ENCODE assay signal across 24 cellular contexts in the genomic region with DNA sequence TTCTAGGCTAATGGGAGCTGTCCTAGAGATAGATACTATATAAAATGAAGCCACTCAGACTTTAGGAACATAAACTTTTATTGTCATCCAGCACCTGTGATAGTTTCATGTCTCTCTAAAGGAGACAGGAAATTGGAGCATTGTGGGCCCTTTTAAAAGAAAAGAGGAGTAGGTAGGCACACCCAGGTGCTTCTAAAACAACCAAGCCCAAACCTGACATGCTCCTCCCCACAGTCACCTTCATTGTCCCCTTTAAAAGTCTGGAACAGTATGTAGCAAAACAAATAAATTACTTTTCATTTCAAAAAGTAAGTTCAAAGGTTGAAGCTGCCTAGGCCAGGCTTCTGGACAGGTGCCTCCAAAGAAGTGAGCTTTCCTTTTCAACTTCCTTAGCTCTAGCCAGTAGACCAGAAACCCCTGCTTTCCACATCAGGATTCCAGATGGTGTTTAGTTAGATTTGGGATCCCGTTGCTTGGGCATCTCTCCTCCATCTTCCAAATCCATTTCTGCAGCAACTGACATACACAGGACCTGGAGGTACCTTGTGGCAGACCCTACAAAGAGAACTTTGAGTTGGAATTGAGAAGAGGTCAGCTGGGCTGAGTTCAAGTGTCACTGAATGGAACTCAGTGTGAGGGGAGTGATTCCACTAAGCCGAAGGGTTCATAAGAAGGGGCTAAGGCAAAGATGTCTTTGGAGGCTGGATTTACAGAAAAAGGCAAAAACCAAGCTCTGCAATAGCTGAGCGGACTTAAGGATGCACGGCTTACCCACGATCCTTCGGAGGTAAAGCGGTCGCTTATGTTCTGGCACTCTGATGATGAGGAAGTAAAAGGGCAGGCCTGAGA. TPM values are rescaled to one million over a fixed set of nuclear protein-coding genes. Genes with fewer than 3 reads are reported as not detected.
DNase-seq lines count a peak whose midpoint lies in the region; ATAC-seq, FAIRE-seq and TF ChIP-seq lines count a peak whose summit lies in the region.
"Had no signal": no experiment of that assay in that cellular context is flagged by ENCODE, and none has a peak within 500 bp of the region (broad histone marks: within the 10 kb centered on the region; RNA-seq: fewer than 3 reads in every experiment).

No MANE protein-coding gene starts in this region.

- H3K4me3 Mint-ChIP-seq in activated naive CD4-positive, alpha-beta T cell treated with anti-CD3 and anti-CD28 coated beads, Interleukin-2, amount 50 U/mL, for 24 hours = no peak overlapping the region
- no peak overlapping the region for H3K4me3 Mint-ChIP-seq in naive thymus-derived CD8-positive, alpha-beta T cell
- H3K4me3 Mint-ChIP-seq: CD8-positive, alpha-beta memory T cell; neural crest cell had no signal

- no peak overlapping the region for H3K4me3 ChIP-seq in H1 (ENCODE audit: extremely low read depth in 1 of 4, insufficient read depth in 2 of 4, low read depth in 3 of 4, low read length in 4 of 4)
- H3K4me3 ChIP-seq: A549, lower lobe of right lung, right atrium auricular region, SK-N-MC, upper lobe of left lung had no signal

- DNase-seq in activated naive CD4-positive, alpha-beta T cell (lab: John Stamatoyannopoulos, UW) = no peak
- DNase-seq in H1 (ENCODE audit: low read depth in 1 of 2, low spot score in 2 of 2) = no peak
- no peak for DNase-seq in naive thymus-derived CD8-positive, alpha-beta T cell
- DNase-seq: activated CD4-positive, CD25-positive, alpha-beta regulatory T cell treated with anti-CD3 and anti-CD28 coated beads, Interleukin-2, amount 50 U/mL, for 72 hours; activated gamma-delta T cell; AML-193; amniotic stem cell; CD8-positive, alpha-beta memory T cell; DMS53; IMR-90; lower lobe of right lung; NCI-H1092; NCI-H1694 treated with DMSO at 0.1 percent for 48 hours; upper lobe of left lung had no signal

- no peak overlapping the region for H3K18ac ChIP-seq in H1 (ENCODE audit: extremely low read depth, low read length)

- H2BK20ac ChIP-seq in H1 (ENCODE audit: low read length) = no peak overlapping the region

- POLR2A ChIA-PET in H1 (lab: Charles Lee; ENCODE audit: partially characterized antibody) = interaction anchor here (0.7 to 3.4 kb wide), 11 partner anchors 11 to 204 kb away, joined by 3 to 13 read pairs (median 3); a partner anchor contains a TSS
- POLR2A ChIA-PET in naive thymus-derived CD8-positive, alpha-beta T cell (lab: Charles Lee) = no interaction called here

- peaks cover 19 to 42% (median 31%) of the 10 kb centered on the region in 4 experiments for H3K36me3 ChIP-seq in H1 (ENCODE audit: control insufficient read depth in 2 of 4, insufficient read depth in 4 of 4, low read length in 3 of 4)

- no peak overlapping the region for H2AK5ac ChIP-seq in H1 (ENCODE audit: low read depth, low read length)

- H3K4ac ChIP-seq in H1 (replicated peaks; ENCODE audit: insufficient read length, low read depth, low read length) = no peak overlapping the region

- TF ChIP-seq POLR2A in H1 (IDR thresholded peaks at IDR 0.05; ENCODE audit: control extremely low read depth in 1 of 2, low read depth in 2 of 2, low read length in 2 of 2) = no peak

- H3K36me3 Mint-ChIP-seq in activated naive CD4-positive, alpha-beta T cell treated with anti-CD3 and anti-CD28 coated beads, Interleukin-2, amount 50 U/mL, for 24 hours = peaks cover 27% of the 10 kb centered on the region
- H3K36me3 Mint-ChIP-seq in naive thymus-derived CD8-positive, alpha-beta T cell = peaks cover 15 to 51% (median 37%) of the 10 kb centered on the region in 3 donors

- peaks cover 11% of the 10 kb centered on the region for H3K4me1 Mint-ChIP-seq in activated naive CD4-positive, alpha-beta T cell treated with anti-CD3 and anti-CD28 coated beads, Interleukin-2, amount 50 U/mL, for 24 hours
- peaks cover 9 to 18% (median 11%) of the 10 kb centered on the region in 4 donors for H3K4me1 Mint-ChIP-seq in naive thymus-derived CD8-positive, alpha-beta T cell

- H3K79me1 ChIP-seq in H1 (ENCODE audit: low read depth, low read length) = no peaks in the 10 kb centered on the region; the same call in 1 of the 2 replicates

- no peak for TF ChIP-seq EP300 in H1 (IDR thresholded peaks at IDR 0.05; ENCODE audit: borderline replicate concordance in 1 of 2, low read depth in 2 of 2, low read length in 2 of 2)

- H4K8ac ChIP-seq in H1 (ENCODE audit: extremely low read depth, insufficient read depth, low read length) = no peak overlapping the region

- peak overlapping the region; percentile 26; the same call in 1 of the 2 replicates for H2BK5ac ChIP-seq in H1 (ENCODE audit: low read depth, low read length)

- CTCF ChIA-PET in H1 (lab: Charles Lee; ENCODE audit: partially characterized antibody) = interaction anchor here (0.6 to 2.9 kb wide), 19 partner anchors 11 to 383 kb away, joined by 3 to 17 read pairs (median 5); no protein-coding TSS in a partner anchor

- no peaks in the 10 kb centered on the region for H3K9me3 Mint-ChIP-seq in activated naive CD4-positive, alpha-beta T cell treated with anti-CD3 and anti-CD28 coated beads, Interleukin-2, amount 50 U/mL, for 24 hours
- no peaks in the 10 kb centered on the region for H3K9me3 Mint-ChIP-seq in naive thymus-derived CD8-positive, alpha-beta T cell
- H3K9me3 Mint-ChIP-seq: CD8-positive, alpha-beta memory T cell; neural crest cell had no signal

- H3K27me3 Mint-ChIP-seq in activated naive CD4-positive, alpha-beta T cell treated with anti-CD3 and anti-CD28 coated beads, Interleukin-2, amount 50 U/mL, for 24 hours = no peaks in the 10 kb centered on the region
- H3K27me3 Mint-ChIP-seq in naive thymus-derived CD8-positive, alpha-beta T cell = no peaks in the 10 kb centered on the region
- H3K27me3 Mint-ChIP-seq: CD8-positive, alpha-beta memory T cell had no signal

- no peak overlapping the region for H3K56ac ChIP-seq in H1 (replicated peaks; ENCODE audit: insufficient read length, low read depth, low read length)

- H3K27ac Mint-ChIP-seq in activated naive CD4-positive, alpha-beta T cell treated with anti-CD3 and anti-CD28 coated beads, Interleukin-2, amount 50 U/mL, for 24 hours = peak overlapping the region; percentile 68
- H3K27ac Mint-ChIP-seq in naive thymus-derived CD8-positive, alpha-beta T cell = peak overlapping the region in 7 of 10 donors; percentile 15 to 71 (median 25)

- TF ChIP-seq CTCF in H1 (IDR thresholded peaks at IDR 0.05; ENCODE audit: control extremely low read depth in 1 of 3, insufficient read depth in 1 of 3, low read depth in 1 of 3, low read length in 3 of 3) = no peak

- no peak for TF ChIP-seq RAD21 in H1 (IDR thresholded peaks at IDR 0.05 in 1 of 2, conservative IDR thresholded peaks at IDR 0.05 in 1 of 2; ENCODE audit: low read depth in 2 of 2, low read length in 2 of 2)

- no peaks in the 10 kb centered on the region for H4K20me1 ChIP-seq in H1 (replicated peaks in 1 of 2; ENCODE audit: control insufficient read depth in 1 of 2, insufficient read depth in 2 of 2, low read length in 2 of 2)

- H3K23ac ChIP-seq in H1 (ENCODE audit: insufficient read length) = no peak overlapping the region

- FAIRE-seq in H1 (lab: Jason Lieb, UNC) = no peak
- FAIRE-seq: A549, H54, keratinocyte had no signal

- WGBS in H1 (ENCODE audit: extremely low coverage in 1 of 2, insufficient coverage in 1 of 2, insufficient read length in 1 of 2, insufficient replicate concordance in 2 of 2, low coverage in 1 of 2, low lambda C conversion rate in 2 of 2, missing lambda C conversion rate in 1 of 2), 2 experiments = 91% methylated on average over 8 of the region's 8 CpGs; no CpG with 5 or more reads in 1 of the 2 experiments

- no peak overlapping the region for H4K91ac ChIP-seq in H1 (replicated peaks; ENCODE audit: insufficient read length, low read length)

- H3K27me3 ChIP-seq in H1 (replicated peaks in 1 of 4; ENCODE audit: control insufficient read depth in 3 of 4, extremely low read depth in 1 of 4, insufficient read depth in 3 of 4, low read length in 3 of 4) = no peaks in the 10 kb centered on the region
- H3K27me3 ChIP-seq: right atrium auricular region, upper lobe of left lung had no signal

- no peak overlapping the region for H2BK120ac ChIP-seq in H1 (replicated peaks; ENCODE audit: low read depth, low read length)

- no peaks in the 10 kb centered on the region for H3K23me2 ChIP-seq in H1 (ENCODE audit: low read depth, low read length)

- no peak overlapping the region for H3K14ac ChIP-seq in H1 (ENCODE audit: insufficient read length)

- no peak overlapping the region for H2BK12ac ChIP-seq in H1 (ENCODE audit: low read depth, low read length)

- no peaks in the 10 kb centered on the region for H3K9me3 ChIP-seq in H1 (ENCODE audit: insufficient read depth in 2 of 2, low read depth in 1 of 2, low read length in 1 of 2)
- H3K9me3 ChIP-seq: A549, lower lobe of right lung, right atrium auricular region, upper lobe of left lung had no signal

- no peak overlapping the region for H2AFZ ChIP-seq in H1 (ENCODE audit: low read length)
- H2AFZ ChIP-seq: parathyroid adenoma had no signal

- peaks cover 0 to 3% of the 10 kb centered on the region in 2 experiments; a peak in 2 of 4 replicates for H3K79me2 ChIP-seq in H1 (ENCODE audit: control insufficient read depth in 1 of 2, insufficient read depth in 2 of 2, low read length in 2 of 2)
- H3K79me2 ChIP-seq: parathyroid adenoma had no signal

- no peak for ATAC-seq in naive thymus-derived CD8-positive, alpha-beta T cell
- no peak for ATAC-seq in GM18873 (IDR thresholded peaks at IDR 0.05; ENCODE audit: low FRiP score, unreplicated experiment)
- ATAC-seq in HG03378 (IDR thresholded peaks at IDR 0.05; ENCODE audit: unreplicated experiment) = no peak
- ATAC-seq: A549 had no signal

- H4K5ac ChIP-seq in H1 (ENCODE audit: insufficient read length, low read depth, low read length) = no peak overlapping the region

- no peak overlapping the region for H3K9ac ChIP-seq in H1 (replicated peaks in 1 of 4; ENCODE audit: extremely low read depth in 1 of 4, low read depth in 3 of 4, low read length in 3 of 4)
- H3K9ac ChIP-seq: parathyroid adenoma had no signal

- no peaks in the 10 kb centered on the region for H3K4me1 ChIP-seq in H1 (replicated peaks in 1 of 4; ENCODE audit: control insufficient read depth in 3 of 4, insufficient read depth in 4 of 4, low read length in 3 of 4)

- H2BK15ac ChIP-seq in H1 (ENCODE audit: low read length) = no peak overlapping the region

- no peak overlapping the region for H3K27ac ChIP-seq in H1 (ENCODE audit: low read depth, low read length)
- H3K27ac ChIP-seq: A549, lower lobe of right lung, parathyroid adenoma, right atrium auricular region, upper lobe of left lung had no signal

- no peak overlapping the region for H3K4me2 ChIP-seq in H1 (ENCODE audit: insufficient read depth in 1 of 2, low read depth in 2 of 2, low read length in 2 of 2)
- H3K4me2 ChIP-seq: A549 had no signal

RNA-seq across cellular contexts. Expression of a gene that starts 6.9 kb away (rescaled TPM):
- 125 and 129 TPM in 2 replicates for total RNA-seq in H1 (2021; fragmentation: NEBNext Ultra II Directional; extraction: Animal tissue kit (Norgen Biotek cat#: 25700))
- polyA plus RNA-seq in H1 (2011; rRNA removed) = 163 and 199 TPM in 2 replicates
- polyA plus RNA-seq in H1 (2011; cell fraction: cytosol; rRNA removed) = 161 TPM
- polyA plus RNA-seq in H1 (2011; cell fraction: nucleus; rRNA removed) = 338 TPM
- 139 to 155 TPM (median 146 TPM) in 4 replicates for polyA plus RNA-seq in H1 (2012, experiment 1 of 2)
- polyA plus RNA-seq in H1 (2012, experiment 2 of 2) = 85.9 TPM
- polyA plus RNA-seq in H1 (2013, experiment 1 of 2) = 149 TPM
- 147 TPM for polyA plus RNA-seq in H1 (2013, experiment 2 of 2)
- polyA minus RNA-seq in H1 (2011; rRNA and poly(A)+ RNA removed) = 144 and 170 TPM in 2 replicates
- polyA minus RNA-seq in H1 (2011; cell fraction: cytosol; rRNA and poly(A)+ RNA removed) = 97.9 TPM
- 107 TPM for polyA minus RNA-seq in H1 (2011; cell fraction: nucleus; rRNA and poly(A)+ RNA removed)
- total RNA-seq in naive thymus-derived CD8-positive, alpha-beta T cell = 100 to 1,000 TPM; 159 to 166 TPM
- 10 to 100 TPM; 56.3 to 67.4 (median 57.1) TPM for polyA plus RNA-seq in naive thymus-derived CD8-positive, alpha-beta T cell

RNA-seq across cellular contexts. Expression of a gene that starts 41.8 kb away (rescaled TPM):
- 5.8 and 6.3 TPM in 2 replicates for total RNA-seq in H1 (2021; fragmentation: NEBNext Ultra II Directional; extraction: Animal tissue kit (Norgen Biotek cat#: 25700))
- polyA plus RNA-seq in H1 (2011; rRNA removed) = 14.9 and 15.0 TPM in 2 replicates
- polyA plus RNA-seq in H1 (2011; cell fraction: cytosol; rRNA removed) = 10.3 TPM
- polyA plus RNA-seq in H1 (2011; cell fraction: nucleus; rRNA removed) = 8.1 TPM
- 5.0 to 6.8 TPM (median 5.6 TPM) in 4 replicates for polyA plus RNA-seq in H1 (2012, experiment 1 of 2)
- 4.1 TPM for polyA plus RNA-seq in H1 (2012, experiment 2 of 2)
- 7.1 TPM for polyA plus RNA-seq in H1 (2013, experiment 1 of 2)
- 7.1 TPM for polyA plus RNA-seq in H1 (2013, experiment 2 of 2)
- polyA minus RNA-seq in H1 (2011; rRNA and poly(A)+ RNA removed) = 11.7 and 13.5 TPM in 2 replicates
- 3.2 TPM for polyA minus RNA-seq in H1 (2011; cell fraction: cytosol; rRNA and poly(A)+ RNA removed)
- polyA minus RNA-seq in H1 (2011; cell fraction: nucleus; rRNA and poly(A)+ RNA removed) = 5.0 TPM
- 1 to 10 TPM; 2.6 to 3.5 TPM for total RNA-seq in naive thymus-derived CD8-positive, alpha-beta T cell
- under 1 TPM; 0.13 to 0.46 (median 0.26) TPM for polyA plus RNA-seq in naive thymus-derived CD8-positive, alpha-beta T cell
- polyA plus RNA-seq: CD8-positive, alpha-beta memory T cell had no signal

RNA-seq across cellular contexts. Expression of a gene that starts 56.3 kb away (rescaled TPM):
- 172 and 176 TPM in 2 replicates for total RNA-seq in H1 (2021; fragmentation: NEBNext Ultra II Directional; extraction: Animal tissue kit (Norgen Biotek cat#: 25700))
- 70.5 and 109 TPM in 2 replicates for polyA plus RNA-seq in H1 (2011; rRNA removed)
- polyA plus RNA-seq in H1 (2011; cell fraction: cytosol; rRNA removed) = 108 TPM
- polyA plus RNA-seq in H1 (2011; cell fraction: nucleus; rRNA removed) = 74.0 TPM
- 186 to 208 TPM (median 197 TPM) in 4 replicates for polyA plus RNA-seq in H1 (2012, experiment 1 of 2)
- 516 TPM for polyA plus RNA-seq in H1 (2012, experiment 2 of 2)
- 328 TPM for polyA plus RNA-seq in H1 (2013, experiment 1 of 2)
- polyA plus RNA-seq in H1 (2013, experiment 2 of 2) = 334 TPM
- 9.8 and 12.4 TPM in 2 replicates for polyA minus RNA-seq in H1 (2011; rRNA and poly(A)+ RNA removed)
- 41.0 TPM for polyA minus RNA-seq in H1 (2011; cell fraction: cytosol; rRNA and poly(A)+ RNA removed)
- 34.9 TPM for polyA minus RNA-seq in H1 (2011; cell fraction: nucleus; rRNA and poly(A)+ RNA removed)
- total RNA-seq in naive thymus-derived CD8-positive, alpha-beta T cell = 10 to 100 TPM; 69.9 to 75.3 TPM
- polyA plus RNA-seq in naive thymus-derived CD8-positive, alpha-beta T cell = 100 to 1,000 TPM; 120 to 155 (median 148) TPM
